8 cellular contexts compared by ENCODE assay signal in genomic region chr14:46646796-46647195, GRCh38. TPM values are rescaled to one million over a fixed set of nuclear protein-coding genes. Genes with fewer than 3 reads are reported as not detected.
"Had no signal": no experiment of that assay in that cellular context is flagged by ENCODE, and none has a peak within 500 bp of the region (broad histone marks: within the 10 kb centered on the region; RNA-seq: fewer than 3 reads in every experiment).

No MANE protein-coding gene starts in this region.

- ATAC-seq: GM12878 had no signal

- FAIRE-seq: GM12878, GM12891, GM12892, GM18507, GM19239 had no signal

- H3K4me3 ChIP-seq: GM12878 had no signal

- DNase-seq: GDM1, GF-D8 had no signal

RNA-seq across cellular contexts. Expression of gene RPL10L, which starts 4.8 kb away (rescaled TPM):
- total RNA-seq: G401, GM12878 had no signal
- polyA plus RNA-seq: GM12878 had no signal
